Comparison of ENCODE assay signal across 27 cellular contexts in genomic region chr10:1559311-1559710, GRCh38.
"Had no signal": no experiment of that assay in that cellular context is flagged by ENCODE, and none has a peak within 500 bp of the region (broad histone marks: within the 10 kb centered on the region; RNA-seq: fewer than 3 reads in every experiment).

No MANE protein-coding gene starts in this region.

- DNase-seq: activated CD4-positive, alpha-beta memory T cell treated with anti-CD3 and anti-CD28 coated beads, Interleukin-2, amount 10 ng/mL, durations not matched to agents 7 days and 5 days; activated CD4-positive, alpha-beta T cell treated with anti-CD3 and anti-CD28 coated beads, Interleukin-2, amount 10 ng/mL, durations not matched to agents 7 days and 5 days; activated CD4-positive, CD25-positive, alpha-beta regulatory T cell treated with anti-CD3 and anti-CD28 coated beads, Interleukin-2, amount 50 U/mL, for 72 hours; activated CD8-positive, alpha-beta memory T cell treated with anti-CD3 and anti-CD28 coated beads, Interleukin-2, amount 50 U/mL, for 48 hours; activated gamma-delta T cell treated with Interleukin-2 at 50 U/mL for 16 hours; activated naive CD4-positive, alpha-beta T cell treated with anti-CD3 and anti-CD28 coated beads, Interleukin-2, amount 50 U/mL, for 16 hours; activated T-cell treated with anti-CD3 and anti-CD28 coated beads, Interleukin-2, amount 50 U/mL, for 4 hours; amniotic stem cell; endodermal cell; foreskin fibroblast; heart right ventricle; left ventricle myocardium inferior; right cardiac atrium; stimulated activated CD4-positive, alpha-beta T cell treated with anti-CD3 and anti-CD28 coated beads, Interleukin-12 subunit alpha, Interleukin-12 subunit beta, amount 100 ng/mL, for 4 hours; stimulated activated CD4-positive, alpha-beta T cell treated with anti-CD3 and anti-CD28 coated beads, Interleukin-4, amount 100 ng/mL, for 1 hour; stimulated activated naive CD8-positive, alpha-beta T cell treated with anti-CD3 and anti-CD28 coated beads, Interleukin-15, amount 100 ng/mL, for 72 hours; substantia nigra; T-helper 17 cell; T1000; WERI-Rb-1 had no signal

- ATAC-seq: activated T-cell treated with anti-CD3 and anti-CD28 coated beads, Interleukin-2, amount 50 U/mL, for 4 hours; activated T-helper 17 cell treated with anti-CD3 and anti-CD28 coated beads, Interleukin-2, amount 50 U/mL, for 72 hours; esophagus mucosa; heart right ventricle; pancreas; right cardiac atrium; SK-N-SH treated with all-trans-retinoic acid at 6 μM for 48 hours; stimulated activated naive CD8-positive, alpha-beta T cell treated with anti-CD3 and anti-CD28 coated beads, Interleukin-15, amount 100 ng/mL, for 72 hours; T-helper 17 cell had no signal

- H3K4me3 Mint-ChIP-seq: activated CD4-positive, alpha-beta memory T cell treated with anti-CD3 and anti-CD28 coated beads, Interleukin-2, amount 10 ng/mL, durations not matched to agents 7 days and 5 days; activated CD4-positive, alpha-beta T cell treated with anti-CD3 and anti-CD28 coated beads, Interleukin-2, amount 10 ng/mL, durations not matched to agents 7 days and 5 days; activated T-cell treated with anti-CD3 and anti-CD28 coated beads, Interleukin-2, amount 50 U/mL, for 4 hours; activated T-helper 17 cell treated with anti-CD3 and anti-CD28 coated beads, Interleukin-2, amount 50 U/mL, for 72 hours; central memory CD8-positive, alpha-beta T cell; dendritic cell treated with granulocyte-macrophage colony-stimulating factor and Interleukin-4, amounts not matched to agents 40 ng/mL and 50 ng/mL, for 4 days; endodermal cell; stimulated activated naive CD8-positive, alpha-beta T cell treated with anti-CD3 and anti-CD28 coated beads, Interleukin-15, amount 100 ng/mL, for 72 hours; T-helper 17 cell had no signal

- H3K9me3 Mint-ChIP-seq: activated CD4-positive, alpha-beta memory T cell treated with anti-CD3 and anti-CD28 coated beads, Interleukin-2, amount 10 ng/mL, durations not matched to agents 7 days and 5 days; activated CD4-positive, alpha-beta T cell treated with anti-CD3 and anti-CD28 coated beads, Interleukin-2, amount 10 ng/mL, durations not matched to agents 7 days and 5 days; activated T-cell treated with anti-CD3 and anti-CD28 coated beads, Interleukin-2, amount 50 U/mL, for 4 hours; activated T-helper 17 cell treated with anti-CD3 and anti-CD28 coated beads, Interleukin-2, amount 50 U/mL, for 72 hours; central memory CD8-positive, alpha-beta T cell; dendritic cell treated with granulocyte-macrophage colony-stimulating factor and Interleukin-4, amounts not matched to agents 40 ng/mL and 50 ng/mL, for 4 days; endodermal cell; stimulated activated naive CD8-positive, alpha-beta T cell treated with anti-CD3 and anti-CD28 coated beads, Interleukin-15, amount 100 ng/mL, for 72 hours had no signal

- FAIRE-seq: astrocyte, pancreas had no signal

- H3K27ac Mint-ChIP-seq: activated CD4-positive, alpha-beta memory T cell treated with anti-CD3 and anti-CD28 coated beads, Interleukin-2, amount 10 ng/mL, durations not matched to agents 7 days and 5 days; activated CD4-positive, alpha-beta T cell treated with anti-CD3 and anti-CD28 coated beads, Interleukin-2, amount 10 ng/mL, durations not matched to agents 7 days and 5 days; activated T-helper 17 cell treated with anti-CD3 and anti-CD28 coated beads, Interleukin-2, amount 50 U/mL, for 72 hours; dendritic cell treated with granulocyte-macrophage colony-stimulating factor and Interleukin-4, amounts not matched to agents 40 ng/mL and 50 ng/mL, for 4 days; endodermal cell; stimulated activated naive CD8-positive, alpha-beta T cell treated with anti-CD3 and anti-CD28 coated beads, Interleukin-15, amount 100 ng/mL, for 72 hours; T-helper 17 cell had no signal

- H3K4me1 Mint-ChIP-seq: activated CD4-positive, alpha-beta memory T cell treated with anti-CD3 and anti-CD28 coated beads, Interleukin-2, amount 10 ng/mL, durations not matched to agents 7 days and 5 days; activated CD4-positive, alpha-beta T cell treated with anti-CD3 and anti-CD28 coated beads, Interleukin-2, amount 10 ng/mL, durations not matched to agents 7 days and 5 days; activated T-helper 17 cell treated with anti-CD3 and anti-CD28 coated beads, Interleukin-2, amount 50 U/mL, for 72 hours; central memory CD8-positive, alpha-beta T cell; stimulated activated naive CD8-positive, alpha-beta T cell treated with anti-CD3 and anti-CD28 coated beads, Interleukin-15, amount 100 ng/mL, for 72 hours had no signal
